1 cellular context compared by ENCODE assay signal in genomic region chr9:133878402-133878801, GRCh38.
TF ChIP-seq lines count a peak whose summit lies in the region.

No MANE protein-coding gene starts in this region.

TF ChIP-seq in HepG2, 621 proteins besides CTCF, POLR2A, EP300 and RAD21:
- TF ChIP-seq, protein P1, sequence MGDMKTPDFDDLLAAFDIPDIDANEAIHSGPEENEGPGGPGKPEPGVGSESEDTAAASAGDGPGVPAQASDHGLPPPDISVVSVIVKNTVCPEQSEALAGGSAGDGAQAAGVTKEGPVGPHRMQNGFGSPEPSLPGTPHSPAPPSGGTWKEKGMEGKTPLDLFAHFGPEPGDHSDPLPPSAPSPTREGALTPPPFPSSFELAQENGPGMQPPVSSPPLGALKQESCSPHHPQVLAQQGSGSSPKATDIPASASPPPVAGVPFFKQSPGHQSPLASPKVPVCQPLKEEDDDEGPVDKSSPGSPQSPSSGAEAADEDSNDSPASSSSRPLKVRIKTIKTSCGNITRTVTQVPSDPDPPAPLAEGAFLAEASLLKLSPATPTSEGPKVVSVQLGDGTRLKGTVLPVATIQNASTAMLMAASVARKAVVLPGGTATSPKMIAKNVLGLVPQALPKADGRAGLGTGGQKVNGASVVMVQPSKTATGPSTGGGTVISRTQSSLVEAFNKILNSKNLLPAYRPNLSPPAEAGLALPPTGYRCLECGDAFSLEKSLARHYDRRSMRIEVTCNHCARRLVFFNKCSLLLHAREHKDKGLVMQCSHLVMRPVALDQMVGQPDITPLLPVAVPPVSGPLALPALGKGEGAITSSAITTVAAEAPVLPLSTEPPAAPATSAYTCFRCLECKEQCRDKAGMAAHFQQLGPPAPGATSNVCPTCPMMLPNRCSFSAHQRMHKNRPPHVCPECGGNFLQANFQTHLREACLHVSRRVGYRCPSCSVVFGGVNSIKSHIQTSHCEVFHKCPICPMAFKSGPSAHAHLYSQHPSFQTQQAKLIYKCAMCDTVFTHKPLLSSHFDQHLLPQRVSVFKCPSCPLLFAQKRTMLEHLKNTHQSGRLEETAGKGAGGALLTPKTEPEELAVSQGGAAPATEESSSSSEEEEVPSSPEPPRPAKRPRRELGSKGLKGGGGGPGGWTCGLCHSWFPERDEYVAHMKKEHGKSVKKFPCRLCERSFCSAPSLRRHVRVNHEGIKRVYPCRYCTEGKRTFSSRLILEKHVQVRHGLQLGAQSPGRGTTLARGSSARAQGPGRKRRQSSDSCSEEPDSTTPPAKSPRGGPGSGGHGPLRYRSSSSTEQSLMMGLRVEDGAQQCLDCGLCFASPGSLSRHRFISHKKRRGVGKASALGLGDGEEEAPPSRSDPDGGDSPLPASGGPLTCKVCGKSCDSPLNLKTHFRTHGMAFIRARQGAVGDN (CRISPR knock-in tag; IDR thresholded peaks at IDR 0.05): 0 out of 2 replicates have a peak, but pooled peaks have one; percentile 4
- peak; percentile 63 for TF ChIP-seq AGO2 (optimal IDR thresholded peaks at IDR 0.05; ENCODE audit: low read depth, low read length)
- no peak for TF ChIP-seq ZNF451 (CRISPR knock-in tag; IDR thresholded peaks at IDR 0.05)
